ENCODE assay signal across 8 cellular contexts in the genomic region with DNA sequence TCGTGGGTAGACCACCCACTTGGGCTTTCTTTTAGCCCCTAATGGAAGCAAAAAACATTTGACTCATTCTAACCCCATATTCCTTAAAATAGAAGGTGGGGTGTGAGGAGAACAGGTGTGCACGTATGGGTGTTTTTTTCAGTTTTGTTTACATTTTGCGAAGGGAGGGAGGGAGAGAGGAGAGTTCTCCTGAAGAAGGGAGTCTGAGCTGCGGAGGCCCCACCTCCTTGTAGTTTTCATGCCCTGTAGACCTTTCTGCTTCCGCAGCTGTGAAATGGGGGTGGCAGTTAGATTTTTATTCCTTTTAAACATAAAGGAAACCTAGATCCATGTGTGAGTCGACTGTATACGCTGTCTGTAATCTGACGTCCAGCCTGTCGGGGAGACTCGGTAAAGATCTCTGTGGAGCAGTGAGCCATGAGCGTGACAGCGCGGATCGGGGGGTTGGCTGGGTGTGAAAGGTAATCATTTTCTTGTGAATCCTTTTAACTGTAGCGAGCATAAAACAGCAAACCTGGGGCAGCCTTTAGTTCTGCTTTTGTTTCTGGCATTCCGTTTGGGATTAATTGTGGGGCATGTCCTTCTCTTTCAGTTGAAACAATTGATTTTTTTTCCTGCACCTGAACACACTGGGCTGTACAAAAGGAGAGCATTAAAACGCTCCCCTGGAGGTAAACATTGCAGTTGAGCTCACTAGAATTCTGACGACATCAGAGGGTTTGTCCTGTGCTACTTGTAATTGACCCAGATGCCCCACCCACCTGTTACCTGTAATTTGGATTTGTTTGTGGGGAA. TPM values are rescaled to one million over a fixed set of nuclear protein-coding genes. Genes with fewer than 3 reads are reported as not detected.
DNase-seq lines count a peak whose midpoint lies in the region; ATAC-seq and TF ChIP-seq lines count a peak whose summit lies in the region.

No MANE protein-coding gene starts in this region.

- no peaks in the 10 kb centered on the region for H3K9me3 Mint-ChIP-seq in CD4-positive, CD25-positive, alpha-beta regulatory T cell
- no peaks in the 10 kb centered on the region for H3K9me3 Mint-ChIP-seq in activated naive CD8-positive, alpha-beta T cell treated with anti-CD3 and anti-CD28 coated beads for 36 hours

- no peak overlapping the region for H3K18ac ChIP-seq in IMR-90 (ENCODE audit: low read depth, low read length)

- H4K91ac ChIP-seq in IMR-90 (ENCODE audit: insufficient read depth, low read depth, low read length), result no peak overlapping the region

- peak overlapping the region; percentile 7 for H3K9ac ChIP-seq in IMR-90 (ENCODE audit: low read depth, low read length)

- no peak overlapping the region for H2BK120ac ChIP-seq in IMR-90 (ENCODE audit: low read depth, low read length)

- no TSS peak for BruUV-seq in IMR-90 (replicated peaks; lab: Mats Ljungman, UMichigan)

- dilution Hi-C loops in IMR-90 (cut with HindIII; ENCODE audit: low sequenced_read_pairs, unreplicated experiment), result no loop called here

- H3K9me3 ChIP-seq in CD4-positive, CD25-positive, alpha-beta regulatory T cell (ENCODE audit: control insufficient read depth in 2 of 2, low read length in 2 of 2), result no peaks in the 10 kb centered on the region
- H3K9me3 ChIP-seq in IMR-90 (ENCODE audit: control insufficient read depth, insufficient read depth, low read length) (no peaks in the 10 kb centered on the region), transverse colon (no peaks in the 10 kb centered on the region)

- peak overlapping the region; percentile 66 for H2AK9ac ChIP-seq in IMR-90 (replicated peaks; ENCODE audit: low read depth, low read length, poor library complexity)

- peak overlapping the region; percentile 86 for H3K23ac ChIP-seq in IMR-90 (ENCODE audit: low read depth, low read length)

- peak overlapping the region; percentile 89 for H3K4me3 ChIP-seq in CD4-positive, CD25-positive, alpha-beta regulatory T cell (ENCODE audit: low read depth, low read length)
- H3K4me3 ChIP-seq in IMR-90 (ENCODE audit: insufficient read depth, low read depth, low read length) (peak overlapping the region; percentile 80), transverse colon (peak overlapping the region; percentile 72 to 94 (median 88))

- H2AK5ac ChIP-seq in IMR-90 (ENCODE audit: low read depth, low read length), result no peak overlapping the region

- TF ChIP-seq POLR2A in IMR-90 (IDR thresholded peaks at IDR 0.05; ENCODE audit: low read depth, low read length) (no peak), transverse colon (IDR thresholded peaks at IDR 0.05) (peak; percentile 33)

- peak overlapping the region; percentile 82 to 95 (median 88) for H3K27ac Mint-ChIP-seq in CD4-positive, CD25-positive, alpha-beta regulatory T cell
- H3K27ac Mint-ChIP-seq in activated naive CD8-positive, alpha-beta T cell treated with anti-CD3 and anti-CD28 coated beads for 36 hours, result peak overlapping the region; percentile 94

- CTCF ChIA-PET in IMR-90 (lab: Yijun Ruan, JAX), result no interaction called here

- no peaks in the 10 kb centered on the region for H3K27me3 Mint-ChIP-seq in CD4-positive, CD25-positive, alpha-beta regulatory T cell
- no peaks in the 10 kb centered on the region for H3K27me3 Mint-ChIP-seq in activated naive CD8-positive, alpha-beta T cell treated with anti-CD3 and anti-CD28 coated beads for 36 hours

- H4K5ac ChIP-seq in IMR-90 (ENCODE audit: low read depth, low read length), result no peak overlapping the region

- peak overlapping the region; percentile 30 for H3K27ac ChIP-seq in CD4-positive, CD25-positive, alpha-beta regulatory T cell (ENCODE audit: insufficient read depth, low read length, poor library complexity, severe bottlenecking)
- H3K27ac ChIP-seq in IMR-90 (ENCODE audit: insufficient read depth, low read length), result no peak overlapping the region
- peak overlapping the region; percentile 93 to 97 (median 94) for H3K27ac ChIP-seq in transverse colon

- no peaks in the 10 kb centered on the region for H3K27me3 ChIP-seq in CD4-positive, CD25-positive, alpha-beta regulatory T cell (ENCODE audit: control insufficient read depth, insufficient read depth, low read length)
- H3K27me3 ChIP-seq in IMR-90 (ENCODE audit: control insufficient read depth, insufficient read depth, low read length) (no peaks in the 10 kb centered on the region), transverse colon (no peaks in the 10 kb centered on the region)

- no peak overlapping the region for H2BK15ac ChIP-seq in IMR-90 (ENCODE audit: low read depth, low read length)

- peaks cover 4 to 65% of the 10 kb centered on the region in 2 experiments; a peak in 3 of 4 replicates for H3K79me1 ChIP-seq in IMR-90 (ENCODE audit: low read depth in 1 of 2, low read length in 2 of 2)

- no peak overlapping the region for H2BK20ac ChIP-seq in IMR-90 (ENCODE audit: low read depth, low read length)

- H2AFZ ChIP-seq in IMR-90 (replicated peaks; ENCODE audit: low read length, poor library complexity), result no peak overlapping the region

- TF ChIP-seq CTCF in IMR-90 (conservative IDR thresholded peaks at IDR 0.05; ENCODE audit: low read depth, low read length), result no peak
- TF ChIP-seq CTCF in transverse colon (IDR thresholded peaks at IDR 0.05), result no peak

- intact Hi-C loops in IMR-90 (cut with micrococcal nuclease) (loop anchor here (5.0 kb wide), 1 partner anchor 247 kb away; a partner anchor contains a TSS), left colon (cut with DNase I, micrococcal nuclease) (no loop called here), transverse colon (cut with DNase I; ENCODE audit: low total_unique reads) (no loop called here)

- H3K4me2 ChIP-seq in IMR-90 (ENCODE audit: low read depth, low read length), result peak overlapping the region; percentile 96

- H4K8ac ChIP-seq in IMR-90 (ENCODE audit: low read depth in 2 of 2, low read length in 2 of 2), result no peak overlapping the region

- peaks cover 22% of the 10 kb centered on the region for H3K36me3 Mint-ChIP-seq in CD4-positive, CD25-positive, alpha-beta regulatory T cell
- H3K36me3 Mint-ChIP-seq in activated naive CD8-positive, alpha-beta T cell treated with anti-CD3 and anti-CD28 coated beads for 36 hours, result peaks cover 54% of the 10 kb centered on the region

- H4K20me1 ChIP-seq in IMR-90 (ENCODE audit: insufficient read depth, low read length), result peaks cover 72% of the 10 kb centered on the region

- POLR2A ChIA-PET in IMR-90 (lab: Charles Lee; ENCODE audit: unreplicated experiment), result no interaction called here

- H3K56ac ChIP-seq in IMR-90 (ENCODE audit: extremely low read depth, insufficient read depth, low read length), result no peak overlapping the region

- no peak for TF ChIP-seq RAD21 in IMR-90 (IDR thresholded peaks at IDR 0.05; ENCODE audit: low read length)

- 0 out of 2 replicates have a peak overlapping the region, but pooled peaks have one; percentile 59 for H3K14ac ChIP-seq in IMR-90 (replicated peaks; ENCODE audit: low read depth, low read length)

- WGBS in IMR-90 (ENCODE audit: extremely low coverage in 2 of 2, insufficient read length in 1 of 2), 2 experiments, result 0% methylated on average over 1 of the region's 18 CpGs; no CpG with 5 or more reads in 1 of the 2 experiments
- WGBS in transverse colon (ENCODE audit: low coverage in 1 of 2), 2 donors, result 13 to 17% methylated on average over 7 to 18 of the region's 18 CpGs

- no peak for ATAC-seq in CD4-positive, CD25-positive, alpha-beta regulatory T cell (ENCODE audit: low read depth in 2 of 2)
- no peak for ATAC-seq in IMR-90 (ENCODE audit: low read depth)
- peak; percentile 71 for ATAC-seq in left colon
- no peak for ATAC-seq in HG03442 (IDR thresholded peaks at IDR 0.05; ENCODE audit: unreplicated experiment)

- H3K4ac ChIP-seq in IMR-90 (ENCODE audit: low read depth, low read length), result no peak overlapping the region

- in situ Hi-C loops in IMR-90 (cut with MboI; ENCODE audit: low sequenced_read_pairs), result no loop called here
- in situ Hi-C loops in transverse colon (cut with MboI; ENCODE audit: low pct_ligation_motif_present in 1 of 4, low pct_unique_long_range_greater_than_20kb in 1 of 4, low sequenced_read_pairs in 3 of 4), result loop anchor here in 3 of 4 donors (25.0 kb wide), 2 partner anchors 247 to 372 kb away; a partner anchor contains a TSS

- no peak for TF ChIP-seq EP300 in transverse colon (IDR thresholded peaks at IDR 0.05; ENCODE audit: low read depth)

- H2BK5ac ChIP-seq in IMR-90 (ENCODE audit: low read depth, low read length, poor library complexity, severe bottlenecking), result no peak overlapping the region

- no peak for DNase-seq in CD4-positive, CD25-positive, alpha-beta regulatory T cell
- DNase-seq in IMR-90 (no peak), left colon (peak; percentile 44 to 48), transverse colon (peak; percentile 50), activated gamma-delta T cell treated with Interleukin-2 at 50 U/mL for 16 hours (no peak), cerebellar cortex (ENCODE audit: low spot score) (no peak)
- no peak for DNase-seq in activated naive CD8-positive, alpha-beta T cell treated with anti-CD3 and anti-CD28 coated beads for 36 hours

- H3K4me1 Mint-ChIP-seq in CD4-positive, CD25-positive, alpha-beta regulatory T cell, result peaks cover 29 to 66% (median 51%) of the 10 kb centered on the region in 4 donors
- H3K4me1 Mint-ChIP-seq in activated naive CD8-positive, alpha-beta T cell treated with anti-CD3 and anti-CD28 coated beads for 36 hours, result peaks cover 51% of the 10 kb centered on the region

- peaks cover 64% of the 10 kb centered on the region for H3K4me1 ChIP-seq in CD4-positive, CD25-positive, alpha-beta regulatory T cell (ENCODE audit: control insufficient read depth, insufficient read depth, low read length, poor library complexity, severe bottlenecking)
- peaks cover 18% of the 10 kb centered on the region for H3K4me1 ChIP-seq in IMR-90 (ENCODE audit: control insufficient read depth, insufficient read depth, low read length)
- peaks cover 13 to 64% (median 55%) of the 10 kb centered on the region in 4 donors for H3K4me1 ChIP-seq in transverse colon

- H3K4me3 Mint-ChIP-seq in CD4-positive, CD25-positive, alpha-beta regulatory T cell, result peak overlapping the region; percentile 92 to 97 (median 94)
- peak overlapping the region; percentile 94 for H3K4me3 Mint-ChIP-seq in activated naive CD8-positive, alpha-beta T cell treated with anti-CD3 and anti-CD28 coated beads for 36 hours

- H3K36me3 ChIP-seq in CD4-positive, CD25-positive, alpha-beta regulatory T cell (ENCODE audit: control insufficient read depth, insufficient read depth, low read length), result peaks cover 21% of the 10 kb centered on the region
- H3K36me3 ChIP-seq in IMR-90 (ENCODE audit: control insufficient read depth, insufficient read depth, low read length) (peaks cover 12% of the 10 kb centered on the region), transverse colon (no peaks in the 10 kb centered on the region)

- peaks cover 26% of the 10 kb centered on the region for H3K9me1 ChIP-seq in IMR-90 (ENCODE audit: insufficient read depth, low read length)

RNA-seq across cellular contexts. Expression of a gene that starts 2.3 kb away (rescaled TPM):
- 140 TPM for total RNA-seq in CD4-positive, CD25-positive, alpha-beta regulatory T cell
- polyA plus RNA-seq in CD4-positive, CD25-positive, alpha-beta regulatory T cell, result 10 to 100 TPM in 2 of 4 donors, 1 to 10 TPM in 2; 8.6 to 11.9 (median 9.8) TPM
- total RNA-seq in IMR-90 (2012; rRNA removed), result 31.2 and 31.4 TPM in 2 replicates
- polyA plus RNA-seq in IMR-90 (2012; rRNA removed), result 39.2 and 50.3 TPM in 2 replicates
- 19.9 and 28.2 TPM in 2 replicates for polyA plus RNA-seq in IMR-90 (2012; cell fraction: cytosol; rRNA removed)
- polyA plus RNA-seq in IMR-90 (2012; cell fraction: nucleus; rRNA removed; ENCODE audit: low replicate concordance), result 76.6 and 116 TPM in 2 replicates
- total RNA-seq in activated naive CD8-positive, alpha-beta T cell treated with anti-CD3 and anti-CD28 coated beads for 36 hours, result 10 to 100 TPM; 78.9 to 84.6 TPM
- total RNA-seq in left colon, result 10 to 100 TPM; 67.6 to 81.8 TPM
- 100 to 1,000 TPM in 1 of 4 donors, 10 to 100 TPM in 3; 84.2 to 153 (median 91.9) TPM for total RNA-seq in transverse colon

RNA-seq across cellular contexts. Expression of a gene that starts 42.9 kb away (rescaled TPM):
- not detected for total RNA-seq in CD4-positive, CD25-positive, alpha-beta regulatory T cell
- polyA plus RNA-seq in CD4-positive, CD25-positive, alpha-beta regulatory T cell, result not detected
- under 0.01 TPM in 2 replicates for total RNA-seq in IMR-90 (2012; rRNA removed)
- 0.34 and 0.43 TPM in 2 replicates for polyA plus RNA-seq in IMR-90 (2012; rRNA removed)
- 0.16 and 0.34 TPM in 2 replicates for polyA plus RNA-seq in IMR-90 (2012; cell fraction: cytosol; rRNA removed)
- polyA plus RNA-seq in IMR-90 (2012; cell fraction: nucleus; rRNA removed; ENCODE audit: low replicate concordance), result 0.17 and 0.36 TPM in 2 replicates
- not detected for total RNA-seq in activated naive CD8-positive, alpha-beta T cell treated with anti-CD3 and anti-CD28 coated beads for 36 hours
- not detected for total RNA-seq in left colon
- total RNA-seq in transverse colon, result under 1 TPM in 2 of 4 donors, not detected in 2; 0.32 to 0.55 TPM

Comparison
In these comparisons a context has a peak if more than half of its experiments do, and no peak if none do; other contexts are left out.
1. DNase-seq: peak in left colon (2 of 2) and transverse colon (single experiment); none in CD4-positive, CD25-positive, alpha-beta regulatory T cell (0 of 3), IMR-90 (single experiment), activated naive CD8-positive, alpha-beta T cell treated with anti-CD3 and anti-CD28 coated beads for 36 hours (single experiment), activated gamma-delta T cell treated with Interleukin-2 at 50 U/mL for 16 hours (single experiment) and cerebellar cortex (single experiment).
2. Peak in every context shown above with its lines, with median percentiles within 50 percentile points of each other: H3K4me3 ChIP-seq.